8 cellular contexts compared by ENCODE assay signal in genomic region chr10:62264702-62265436, GRCh38. TPM values are rescaled to one million over a fixed set of nuclear protein-coding genes. Genes with fewer than 3 reads are reported as not detected.
A peak's percentile ranks its signal among the peaks of the same experiment; 100 is the strongest.
DNase-seq lines count a peak whose midpoint lies in the region; ATAC-seq, FAIRE-seq and TF ChIP-seq lines count a peak whose summit lies in the region.

No MANE protein-coding gene starts in this region.

- H3K27ac ChIP-seq in OCI-LY1 (ENCODE audit: low read depth, low read length, poor library complexity, severe bottlenecking) (peak overlapping the region; percentile 42), endothelial cell of umbilical vein (ENCODE audit: insufficient read depth, low read depth, low read length) (no peak overlapping the region)

- dilution Hi-C loops in endothelial cell of umbilical vein (cut with MboI; ENCODE audit: extremely low pct_ligation_motif_present, low sequenced_read_pairs), result no loop called here

- H3K27me3 ChIP-seq in OCI-LY1 (ENCODE audit: insufficient read depth, low read length) (no peaks in the 10 kb centered on the region), endothelial cell of umbilical vein (ENCODE audit: control insufficient read depth in 2 of 2, insufficient read depth in 2 of 2, low read length in 2 of 2) (peaks cover 0 to 1% of the 10 kb centered on the region in 2 experiments)

- no peaks in the 10 kb centered on the region for H4K20me1 ChIP-seq in OCI-LY1 (ENCODE audit: insufficient read depth, low read length)
- no peaks in the 10 kb centered on the region for H4K20me1 ChIP-seq in endothelial cell of umbilical vein (replicated peaks; ENCODE audit: control insufficient read depth, extremely low read depth, insufficient read depth, low read length)

- peaks cover 55% of the 10 kb centered on the region for H3K4me1 ChIP-seq in OCI-LY1 (ENCODE audit: insufficient read depth, low read length, severe bottlenecking)
- H3K4me1 ChIP-seq in endothelial cell of umbilical vein (ENCODE audit: control insufficient read depth, extremely low read depth, insufficient read depth, low read length), result peaks cover 11% of the 10 kb centered on the region

- CTCF ChIA-PET in endothelial cell of umbilical vein (lab: Charles Lee), result interaction anchor here (0.6 to 3.5 kb wide), 47 partner anchors 9 to 1555 kb away, joined by 3 to 40 read pairs (median 4); partner anchors contain the start of gene NRBF2

- no peak overlapping the region for H3K4me3 Mint-ChIP-seq in natural killer cell

- H3K9ac ChIP-seq in OCI-LY1 (ENCODE audit: low read length), result no peak overlapping the region
- no peak overlapping the region for H3K9ac ChIP-seq in endothelial cell of umbilical vein (replicated peaks; ENCODE audit: extremely low read depth, insufficient read depth, low read length)

- H3K36me3 Mint-ChIP-seq in natural killer cell, result no peaks in the 10 kb centered on the region

- no peak for TF ChIP-seq POLR2A in endothelial cell of umbilical vein (IDR thresholded peaks at IDR 0.05; ENCODE audit: low read depth, low read length)

- no peak overlapping the region for H3K27ac Mint-ChIP-seq in natural killer cell

- TF ChIP-seq CTCF in OCI-LY1 (IDR thresholded peaks at IDR 0.05; ENCODE audit: low read length), result peak; percentile 60
- peak; percentile 44 to 54 for TF ChIP-seq CTCF in endothelial cell of umbilical vein (IDR thresholded peaks at IDR 0.05; ENCODE audit: extremely low read depth in 1 of 2, insufficient read depth in 1 of 2, low read depth in 1 of 2, low read length in 2 of 2)
- peak; percentile 76 for TF ChIP-seq CTCF in natural killer cell (IDR thresholded peaks at IDR 0.05)

- H3K9me1 ChIP-seq in endothelial cell of umbilical vein (replicated peaks; ENCODE audit: control insufficient read depth, extremely low read depth, insufficient read depth, low read length), result no peaks in the 10 kb centered on the region

- intact Hi-C loops in endothelial cell of umbilical vein (cut with micrococcal nuclease) (loop anchor here (1.0 to 5.0 kb wide), 5 partner anchors 14 to 892 kb away; partner anchors contain the start of gene EGR2), natural killer cell (cut with micrococcal nuclease) (loop anchor here (1.0 to 10.0 kb wide), 3 partner anchors 117 to 820 kb away; no protein-coding TSS in a partner anchor)

- POLR2A ChIA-PET in endothelial cell of umbilical vein (lab: Charles Lee), result interaction anchor here (0.7 kb wide), 1 partner anchor 233 kb away, joined by 3 read pairs; no protein-coding TSS in a partner anchor

- H3K9me2 ChIP-seq in OCI-LY1 (ENCODE audit: low read depth, low read length), result no peaks in the 10 kb centered on the region

- H3K9me3 Mint-ChIP-seq in natural killer cell, result no peaks in the 10 kb centered on the region

- peak; percentile 56 for DNase-seq in NCI-H2171 treated with DMSO at 0.1 percent for 48 hours (lab: John Stamatoyannopoulos, UW)
- DNase-seq in NCI-H2171 (lab: John Stamatoyannopoulos, UW), result no peak
- peak; percentile 82 for DNase-seq in endothelial cell of umbilical vein (ENCODE audit: low read depth, low spot score)
- DNase-seq in natural killer cell, result no peak
- DNase-seq in activated naive CD4-positive, alpha-beta T cell treated with anti-CD3 and anti-CD28 coated beads, Interleukin-2, amount 50 U/mL, for 16 hours, result no peak
- DNase-seq in NCI-H345 (lab: John Stamatoyannopoulos, UW), result no peak

- H3F3A ChIP-seq in OCI-LY1 (ENCODE audit: insufficient read depth, low read length), result peaks cover 5% of the 10 kb centered on the region; the same call in 1 of the 2 replicates

- FAIRE-seq in endothelial cell of umbilical vein (lab: Jason Lieb, UNC), result peak; percentile 69

- peaks cover 12 to 15% of the 10 kb centered on the region in 2 donors for H3K27me3 Mint-ChIP-seq in natural killer cell (ENCODE audit: low read depth in 2 of 2)

- peak; percentile 38 for ATAC-seq in HG02623 (IDR thresholded peaks at IDR 0.05; ENCODE audit: unreplicated experiment)
- peak in 1 of 3 donors; percentile 9 for ATAC-seq in natural killer cell

- H3K4me2 ChIP-seq in OCI-LY1 (ENCODE audit: low read length), result peak overlapping the region; percentile 90; the same call in 1 of the 2 replicates
- H3K4me2 ChIP-seq in endothelial cell of umbilical vein (ENCODE audit: insufficient read depth, low read length), result no peak overlapping the region

- H3K36me3 ChIP-seq in OCI-LY1 (ENCODE audit: insufficient read depth, low read length) (peaks cover 37% of the 10 kb centered on the region), endothelial cell of umbilical vein (ENCODE audit: control insufficient read depth in 2 of 2, extremely low read depth in 1 of 2, insufficient read depth in 2 of 2, low read length in 2 of 2) (no peaks in the 10 kb centered on the region)

- H3K9me3 ChIP-seq in OCI-LY1 (ENCODE audit: low read length) (no peaks in the 10 kb centered on the region), endothelial cell of umbilical vein (replicated peaks; ENCODE audit: control insufficient read depth, insufficient read depth, low read length) (no peaks in the 10 kb centered on the region)

- BruUV-seq in endothelial cell of umbilical vein (replicated peaks; lab: Mats Ljungman, UMichigan), result no TSS peak

- H3K79me2 ChIP-seq in OCI-LY1 (ENCODE audit: insufficient read depth, low read length), result peaks cover 30% of the 10 kb centered on the region
- no peaks in the 10 kb centered on the region for H3K79me2 ChIP-seq in endothelial cell of umbilical vein (ENCODE audit: control insufficient read depth, insufficient read depth, low read length)

- H3K4me3 ChIP-seq in OCI-LY1 (ENCODE audit: low read depth, low read length, poor library complexity, severe bottlenecking) (no peak overlapping the region), endothelial cell of umbilical vein (replicated peaks in 1 of 3; ENCODE audit: insufficient read depth in 1 of 3, low read depth in 1 of 3, low read length in 3 of 3) (no peak overlapping the region)

- H2AFZ ChIP-seq in OCI-LY1 (ENCODE audit: low read length) (no peak overlapping the region), endothelial cell of umbilical vein (ENCODE audit: low read depth, low read length) (no peak overlapping the region)

- peaks cover 17 to 25% of the 10 kb centered on the region in 2 donors for H3K4me1 Mint-ChIP-seq in natural killer cell

TF ChIP-seq in endothelial cell of umbilical vein, 7 proteins besides CTCF, POLR2A, EP300 and RAD21:
- TF ChIP-seq JUN (IDR thresholded peaks at IDR 0.05; ENCODE audit: borderline replicate concordance, insufficient read depth, insufficient read length, low read depth) (no peak), POLR2AphosphoS5 (IDR thresholded peaks at IDR 0.05; ENCODE audit: insufficient read depth, low read depth, low read length) (no peak), GATA2 (IDR thresholded peaks at IDR 0.05; ENCODE audit: insufficient read depth, insufficient read length, low read depth, low read length) (no peak), FOS (IDR thresholded peaks at IDR 0.05; ENCODE audit: borderline replicate concordance, insufficient read depth, low read length) (no peak), MYC (IDR thresholded peaks at IDR 0.05; ENCODE audit: low read depth, low read length) (no peak), EZH2 (IDR thresholded peaks at IDR 0.05; ENCODE audit: borderline replicate concordance, low read depth, low read length, severe bottlenecking) (no peak)
- TF ChIP-seq, protein P1, sequence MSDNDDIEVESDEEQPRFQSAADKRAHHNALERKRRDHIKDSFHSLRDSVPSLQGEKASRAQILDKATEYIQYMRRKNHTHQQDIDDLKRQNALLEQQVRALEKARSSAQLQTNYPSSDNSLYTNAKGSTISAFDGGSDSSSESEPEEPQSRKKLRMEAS (IDR thresholded peaks at IDR 0.05; ENCODE audit: insufficient read depth, insufficient read length), result no peak
TF ChIP-seq in endothelial cell of umbilical vein: peak in this region for 0.

RNA-seq across cellular contexts. Expression of gene RTKN2, which starts 3.8 kb away (rescaled TPM):
- total RNA-seq in endothelial cell of umbilical vein, result 4.8 and 5.5 TPM in 2 replicates
- polyA plus RNA-seq in endothelial cell of umbilical vein, result 0.48 and 0.65 TPM in 2 replicates
- 0.78 and 0.83 TPM in 2 replicates for polyA plus RNA-seq in endothelial cell of umbilical vein (2011; cell fraction: cytosol; rRNA removed)
- 1.6 and 2.5 TPM in 2 replicates for polyA plus RNA-seq in endothelial cell of umbilical vein (2011; cell fraction: nucleus; rRNA removed)
- 0.27 and 0.67 TPM in 2 replicates for polyA plus RNA-seq in endothelial cell of umbilical vein (2012)
- polyA minus RNA-seq in endothelial cell of umbilical vein, result 1.2 and 1.5 TPM in 2 replicates
- 1.1 TPM for polyA minus RNA-seq in endothelial cell of umbilical vein (2011; cell fraction: cytosol; rRNA and poly(A)+ RNA removed)
- polyA minus RNA-seq in endothelial cell of umbilical vein (2011; cell fraction: nucleus; rRNA and poly(A)+ RNA removed), result 2.7 and 5.2 TPM in 2 replicates
- total RNA-seq in natural killer cell, result under 1 TPM; 0.31 to 0.61 (median 0.33) TPM

Comparison
In these comparisons a context has a peak if more than half of its experiments do, and no peak if none do; other contexts are left out.
1. DNase-seq: peak in NCI-H2171 treated with DMSO at 0.1 percent for 48 hours (single experiment) and endothelial cell of umbilical vein (single experiment); none in NCI-H2171 (single experiment), natural killer cell (single experiment), activated naive CD4-positive, alpha-beta T cell treated with anti-CD3 and anti-CD28 coated beads, Interleukin-2, amount 50 U/mL, for 16 hours (single experiment) and NCI-H345 (single experiment).
2. Peak in every context shown above with its lines, with median percentiles within 50 percentile points of each other: CTCF ChIP-seq.